1 cellular context compared by ENCODE assay signal in the genomic region with DNA sequence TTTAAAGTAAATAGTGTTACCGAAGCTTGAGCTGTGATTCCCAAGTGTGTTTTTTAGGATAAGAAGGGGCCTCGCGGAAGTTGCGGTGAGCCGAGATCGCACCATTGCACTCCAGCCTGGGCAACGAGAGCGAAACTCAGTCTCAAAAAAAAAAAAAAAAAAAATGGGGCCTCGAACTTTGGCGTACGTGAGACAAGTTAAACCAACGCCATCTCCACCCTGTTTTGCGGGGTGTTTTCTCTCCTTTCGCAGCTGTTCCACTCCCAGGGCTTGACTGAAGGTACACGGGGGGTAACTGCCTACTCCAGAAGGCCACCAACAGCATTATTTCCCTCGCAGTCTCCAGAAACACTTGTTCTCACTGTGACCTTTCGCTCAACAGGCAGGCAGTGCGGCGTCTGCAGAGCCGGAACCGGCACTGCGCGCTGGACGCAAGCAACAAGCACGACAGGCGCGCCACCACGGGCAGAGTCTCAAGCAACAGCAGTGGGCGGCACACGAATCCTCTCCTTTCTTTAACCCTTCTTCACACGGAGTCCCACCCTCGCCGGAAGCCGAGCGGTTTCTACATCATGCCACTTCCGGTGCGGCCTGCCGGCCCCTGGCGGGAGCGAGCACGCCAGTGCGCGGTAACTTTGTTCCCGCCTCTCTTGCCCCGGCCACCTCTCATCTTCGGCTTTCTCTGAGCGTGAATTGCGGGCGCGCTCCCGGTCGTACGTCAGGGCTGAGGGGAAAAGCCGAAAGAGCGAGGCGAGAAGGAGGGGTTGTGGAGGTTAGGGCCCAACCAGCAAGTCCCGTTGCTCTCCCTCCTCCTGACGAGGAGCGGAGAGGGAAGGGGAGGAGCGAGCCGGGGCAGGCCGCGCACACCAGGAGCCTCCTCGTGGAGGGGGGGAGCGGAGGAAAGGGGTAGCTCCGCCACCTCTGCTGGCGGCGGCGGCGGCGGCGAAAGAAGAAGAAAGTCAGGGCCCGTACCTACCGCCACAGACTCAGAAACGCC.
TF ChIP-seq lines count a peak whose summit lies in the region.

No MANE protein-coding gene starts in this region.

TF ChIP-seq in K562, 482 proteins besides CTCF, POLR2A, EP300 and RAD21 (continued from another document and continues in another):
- peak; percentile 27 for TF ChIP-seq PRPF4 (IDR thresholded peaks at IDR 0.05; ENCODE audit: insufficient read depth, low read depth, low read length, poor library complexity, severe bottlenecking)
- 0 out of 2 replicates have a peak, but pooled peaks have one; percentile 41 for TF ChIP-seq KLF13 (tag; IDR thresholded peaks at IDR 0.05; ENCODE audit: borderline replicate concordance, low read depth)
- no peak for TF ChIP-seq BACH1 (tag; IDR thresholded peaks at IDR 0.05)
- TF ChIP-seq RBM34 (IDR thresholded peaks at IDR 0.05; ENCODE audit: borderline replicate concordance, insufficient read depth, low read length): no peak
- TF ChIP-seq SMAD4 (CRISPR knock-in tag; conservative IDR thresholded peaks at IDR 0.05): peak; percentile 56; the same call in 1 of the 2 replicates
- TF ChIP-seq SMARCA4 (IDR thresholded peaks at IDR 0.05): peak; percentile 41; the same call in 1 of the 2 replicates
- TF ChIP-seq, protein P1, sequence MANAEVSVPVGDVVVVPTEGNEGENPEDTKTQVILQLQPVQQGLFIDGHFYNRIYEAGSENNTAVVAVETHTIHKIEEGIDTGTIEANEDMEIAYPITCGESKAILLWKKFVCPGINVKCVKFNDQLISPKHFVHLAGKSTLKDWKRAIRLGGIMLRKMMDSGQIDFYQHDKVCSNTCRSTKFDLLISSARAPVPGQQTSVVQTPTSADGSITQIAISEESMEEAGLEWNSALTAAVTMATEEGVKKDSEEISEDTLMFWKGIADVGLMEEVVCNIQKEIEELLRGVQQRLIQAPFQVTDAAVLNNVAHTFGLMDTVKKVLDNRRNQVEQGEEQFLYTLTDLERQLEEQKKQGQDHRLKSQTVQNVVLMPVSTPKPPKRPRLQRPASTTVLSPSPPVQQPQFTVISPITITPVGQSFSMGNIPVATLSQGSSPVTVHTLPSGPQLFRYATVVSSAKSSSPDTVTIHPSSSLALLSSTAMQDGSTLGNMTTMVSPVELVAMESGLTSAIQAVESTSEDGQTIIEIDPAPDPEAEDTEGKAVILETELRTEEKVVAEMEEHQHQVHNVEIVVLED (CRISPR knock-in tag; IDR thresholded peaks at IDR 0.05): peak; percentile 99
- TF ChIP-seq EP400 (IDR thresholded peaks at IDR 0.05): peak; percentile 81
- peak; percentile 96 for TF ChIP-seq SUPT5H (IDR thresholded peaks at IDR 0.05)
- TF ChIP-seq, protein P2, sequence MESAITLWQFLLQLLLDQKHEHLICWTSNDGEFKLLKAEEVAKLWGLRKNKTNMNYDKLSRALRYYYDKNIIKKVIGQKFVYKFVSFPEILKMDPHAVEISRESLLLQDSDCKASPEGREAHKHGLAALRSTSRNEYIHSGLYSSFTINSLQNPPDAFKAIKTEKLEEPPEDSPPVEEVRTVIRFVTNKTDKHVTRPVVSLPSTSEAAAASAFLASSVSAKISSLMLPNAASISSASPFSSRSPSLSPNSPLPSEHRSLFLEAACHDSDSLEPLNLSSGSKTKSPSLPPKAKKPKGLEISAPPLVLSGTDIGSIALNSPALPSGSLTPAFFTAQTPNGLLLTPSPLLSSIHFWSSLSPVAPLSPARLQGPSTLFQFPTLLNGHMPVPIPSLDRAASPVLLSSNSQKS (CRISPR knock-in tag; IDR thresholded peaks at IDR 0.05): no peak
- TF ChIP-seq ZNF408 (CRISPR knock-in tag; IDR thresholded peaks at IDR 0.05; ENCODE audit: low read depth): no peak
- TF ChIP-seq, protein P3, sequence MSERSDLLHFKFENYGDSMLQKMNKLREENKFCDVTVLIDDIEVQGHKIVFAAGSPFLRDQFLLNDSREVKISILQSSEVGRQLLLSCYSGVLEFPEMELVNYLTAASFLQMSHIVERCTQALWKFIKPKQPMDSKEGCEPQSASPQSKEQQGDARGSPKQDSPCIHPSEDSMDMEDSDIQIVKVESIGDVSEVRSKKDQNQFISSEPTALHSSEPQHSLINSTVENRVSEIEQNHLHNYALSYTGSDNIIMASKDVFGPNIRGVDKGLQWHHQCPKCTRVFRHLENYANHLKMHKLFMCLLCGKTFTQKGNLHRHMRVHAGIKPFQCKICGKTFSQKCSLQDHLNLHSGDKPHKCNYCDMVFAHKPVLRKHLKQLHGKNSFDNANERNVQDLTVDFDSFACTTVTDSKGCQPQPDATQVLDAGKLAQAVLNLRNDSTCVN (CRISPR knock-in tag; IDR thresholded peaks at IDR 0.05): no peak
- no peak; the same call in 1 of the 2 replicates for TF ChIP-seq CBX1 (IDR thresholded peaks at IDR 0.05; ENCODE audit: low read depth)
- 0 out of 2 replicates have a peak, but pooled peaks have one; percentile 47 for TF ChIP-seq SMARCC2 (IDR thresholded peaks at IDR 0.05; ENCODE audit: low read depth)
- TF ChIP-seq SNRNP70 (optimal IDR thresholded peaks at IDR 0.05; ENCODE audit: low read depth, low read length): no peak
- TF ChIP-seq, protein P4, sequence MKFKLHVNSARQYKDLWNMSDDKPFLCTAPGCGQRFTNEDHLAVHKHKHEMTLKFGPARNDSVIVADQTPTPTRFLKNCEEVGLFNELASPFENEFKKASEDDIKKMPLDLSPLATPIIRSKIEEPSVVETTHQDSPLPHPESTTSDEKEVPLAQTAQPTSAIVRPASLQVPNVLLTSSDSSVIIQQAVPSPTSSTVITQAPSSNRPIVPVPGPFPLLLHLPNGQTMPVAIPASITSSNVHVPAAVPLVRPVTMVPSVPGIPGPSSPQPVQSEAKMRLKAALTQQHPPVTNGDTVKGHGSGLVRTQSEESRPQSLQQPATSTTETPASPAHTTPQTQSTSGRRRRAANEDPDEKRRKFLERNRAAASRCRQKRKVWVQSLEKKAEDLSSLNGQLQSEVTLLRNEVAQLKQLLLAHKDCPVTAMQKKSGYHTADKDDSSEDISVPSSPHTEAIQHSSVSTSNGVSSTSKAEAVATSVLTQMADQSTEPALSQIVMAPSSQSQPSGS (CRISPR knock-in tag; IDR thresholded peaks at IDR 0.05): no peak
- TF ChIP-seq, protein P5, sequence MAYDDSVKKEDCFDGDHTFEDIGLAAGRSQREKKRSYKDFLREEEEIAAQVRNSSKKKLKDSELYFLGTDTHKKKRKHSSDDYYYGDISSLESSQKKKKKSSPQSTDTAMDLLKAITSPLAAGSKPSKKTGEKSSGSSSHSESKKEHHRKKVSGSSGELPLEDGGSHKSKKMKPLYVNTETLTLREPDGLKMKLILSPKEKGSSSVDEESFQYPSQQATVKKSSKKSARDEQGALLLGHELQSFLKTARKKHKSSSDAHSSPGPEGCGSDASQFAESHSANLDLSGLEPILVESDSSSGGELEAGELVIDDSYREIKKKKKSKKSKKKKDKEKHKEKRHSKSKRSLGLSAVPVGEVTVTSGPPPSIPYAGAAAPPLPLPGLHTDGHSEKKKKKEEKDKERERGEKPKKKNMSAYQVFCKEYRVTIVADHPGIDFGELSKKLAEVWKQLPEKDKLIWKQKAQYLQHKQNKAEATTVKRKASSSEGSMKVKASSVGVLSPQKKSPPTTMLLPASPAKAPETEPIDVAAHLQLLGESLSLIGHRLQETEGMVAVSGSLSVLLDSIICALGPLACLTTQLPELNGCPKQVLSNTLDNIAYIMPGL (CRISPR knock-in tag; IDR thresholded peaks at IDR 0.05): 0 out of 2 replicates have a peak, but pooled peaks have one; percentile 27
- peak; percentile 67 for TF ChIP-seq CTBP1 (IDR thresholded peaks at IDR 0.05; ENCODE audit: borderline replicate concordance)
- peak; percentile 66 for TF ChIP-seq L3MBTL2 (IDR thresholded peaks at IDR 0.05)
- TF ChIP-seq ZNF431 (CRISPR knock-in tag; IDR thresholded peaks at IDR 0.05): 0 out of 2 replicates have a peak, but pooled peaks have one; percentile 39
- TF ChIP-seq ZNF121 (CRISPR knock-in tag; conservative IDR thresholded peaks at IDR 0.05): no peak
- TF ChIP-seq MTA3 (IDR thresholded peaks at IDR 0.05; ENCODE audit: borderline replicate concordance): peak; percentile 92
- TF ChIP-seq, protein P6, sequence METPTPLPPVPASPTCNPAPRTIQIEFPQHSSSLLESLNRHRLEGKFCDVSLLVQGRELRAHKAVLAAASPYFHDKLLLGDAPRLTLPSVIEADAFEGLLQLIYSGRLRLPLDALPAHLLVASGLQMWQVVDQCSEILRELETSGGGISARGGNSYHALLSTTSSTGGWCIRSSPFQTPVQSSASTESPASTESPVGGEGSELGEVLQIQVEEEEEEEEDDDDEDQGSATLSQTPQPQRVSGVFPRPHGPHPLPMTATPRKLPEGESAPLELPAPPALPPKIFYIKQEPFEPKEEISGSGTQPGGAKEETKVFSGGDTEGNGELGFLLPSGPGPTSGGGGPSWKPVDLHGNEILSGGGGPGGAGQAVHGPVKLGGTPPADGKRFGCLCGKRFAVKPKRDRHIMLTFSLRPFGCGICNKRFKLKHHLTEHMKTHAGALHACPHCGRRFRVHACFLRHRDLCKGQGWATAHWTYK (CRISPR knock-in tag; IDR thresholded peaks at IDR 0.05): peak; percentile 52; the same call in 1 of the 2 replicates
- TF ChIP-seq ZNF586 (CRISPR knock-in tag; conservative IDR thresholded peaks at IDR 0.05): no peak
- TF ChIP-seq ZNF830 (CRISPR knock-in tag; IDR thresholded peaks at IDR 0.05): no peak
- TF ChIP-seq NBN (IDR thresholded peaks at IDR 0.05; ENCODE audit: low read depth): 0 out of 2 replicates have a peak, but pooled peaks have one; percentile 3
- TF ChIP-seq LEF1 (IDR thresholded peaks at IDR 0.05): no peak
- TF ChIP-seq MEIS2 (IDR thresholded peaks at IDR 0.05; ENCODE audit: partially characterized antibody): no peak
- TF ChIP-seq HCFC1 (IDR thresholded peaks at IDR 0.05; ENCODE audit: low read depth, low read length): peak; percentile 53; the same call in 1 of the 2 replicates
- 0 out of 2 replicates have a peak, but pooled peaks have one; percentile 59 for TF ChIP-seq HLTF (IDR thresholded peaks at IDR 0.05)
- no peak; the same call in 1 of the 2 replicates for TF ChIP-seq TEAD4 (IDR thresholded peaks at IDR 0.05; ENCODE audit: low read length)
- no peak for TF ChIP-seq TEAD4 (CRISPR knock-in tag; IDR thresholded peaks at IDR 0.05; ENCODE audit: borderline replicate concordance)
- TF ChIP-seq, protein P7, sequence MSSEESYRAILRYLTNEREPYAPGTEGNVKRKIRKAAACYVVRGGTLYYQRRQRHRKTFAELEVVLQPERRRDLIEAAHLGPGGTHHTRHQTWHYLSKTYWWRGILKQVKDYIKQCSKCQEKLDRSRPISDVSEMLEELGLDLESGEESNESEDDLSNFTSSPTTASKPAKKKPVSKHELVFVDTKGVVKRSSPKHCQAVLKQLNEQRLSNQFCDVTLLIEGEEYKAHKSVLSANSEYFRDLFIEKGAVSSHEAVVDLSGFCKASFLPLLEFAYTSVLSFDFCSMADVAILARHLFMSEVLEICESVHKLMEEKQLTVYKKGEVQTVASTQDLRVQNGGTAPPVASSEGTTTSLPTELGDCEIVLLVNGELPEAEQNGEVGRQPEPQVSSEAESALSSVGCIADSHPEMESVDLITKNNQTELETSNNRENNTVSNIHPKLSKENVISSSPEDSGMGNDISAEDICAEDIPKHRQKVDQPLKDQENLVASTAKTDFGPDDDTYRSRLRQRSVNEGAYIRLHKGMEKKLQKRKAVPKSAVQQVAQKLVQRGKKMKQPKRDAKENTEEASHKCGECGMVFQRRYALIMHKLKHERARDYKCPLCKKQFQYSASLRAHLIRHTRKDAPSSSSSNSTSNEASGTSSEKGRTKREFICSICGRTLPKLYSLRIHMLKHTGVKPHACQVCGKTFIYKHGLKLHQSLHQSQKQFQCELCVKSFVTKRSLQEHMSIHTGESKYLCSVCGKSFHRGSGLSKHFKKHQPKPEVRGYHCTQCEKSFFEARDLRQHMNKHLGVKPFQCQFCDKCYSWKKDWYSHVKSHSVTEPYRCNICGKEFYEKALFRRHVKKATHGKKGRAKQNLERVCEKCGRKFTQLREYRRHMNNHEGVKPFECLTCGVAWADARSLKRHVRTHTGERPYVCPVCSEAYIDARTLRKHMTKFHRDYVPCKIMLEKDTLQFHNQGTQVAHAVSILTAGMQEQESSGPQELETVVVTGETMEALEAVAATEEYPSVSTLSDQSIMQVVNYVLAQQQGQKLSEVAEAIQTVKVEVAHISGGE (CRISPR knock-in tag; IDR thresholded peaks at IDR 0.05): peak in 1 of 3 experiments; percentile 86; a peak in 2 of 6 replicates
- no peak for TF ChIP-seq KHSRP (IDR thresholded peaks at IDR 0.05)
- TF ChIP-seq NEUROD1 (IDR thresholded peaks at IDR 0.05; ENCODE audit: borderline replicate concordance, low read depth, low read length, partially characterized antibody): no peak
- 0 out of 2 replicates have a peak, but pooled peaks have one; percentile 46 for TF ChIP-seq ZNF24 (IDR thresholded peaks at IDR 0.05)
- peak; percentile 74; the same call in 1 of the 2 replicates for TF ChIP-seq ERF (CRISPR knock-in tag; IDR thresholded peaks at IDR 0.05)
- 0 out of 2 replicates have a peak, but pooled peaks have one; percentile 23 for TF ChIP-seq TCF3 (CRISPR knock-in tag; IDR thresholded peaks at IDR 0.05)
- TF ChIP-seq BRF1 (IDR thresholded peaks at IDR 0.05; ENCODE audit: borderline replicate concordance, extremely low read depth, insufficient read length): no peak
- TF ChIP-seq GTF2E2 (tag; IDR thresholded peaks at IDR 0.05): peak; percentile 72
- TF ChIP-seq KDM4B (IDR thresholded peaks at IDR 0.05; ENCODE audit: borderline replicate concordance in 2 of 2, low read depth in 1 of 2): no peak
- TF ChIP-seq, protein P8, sequence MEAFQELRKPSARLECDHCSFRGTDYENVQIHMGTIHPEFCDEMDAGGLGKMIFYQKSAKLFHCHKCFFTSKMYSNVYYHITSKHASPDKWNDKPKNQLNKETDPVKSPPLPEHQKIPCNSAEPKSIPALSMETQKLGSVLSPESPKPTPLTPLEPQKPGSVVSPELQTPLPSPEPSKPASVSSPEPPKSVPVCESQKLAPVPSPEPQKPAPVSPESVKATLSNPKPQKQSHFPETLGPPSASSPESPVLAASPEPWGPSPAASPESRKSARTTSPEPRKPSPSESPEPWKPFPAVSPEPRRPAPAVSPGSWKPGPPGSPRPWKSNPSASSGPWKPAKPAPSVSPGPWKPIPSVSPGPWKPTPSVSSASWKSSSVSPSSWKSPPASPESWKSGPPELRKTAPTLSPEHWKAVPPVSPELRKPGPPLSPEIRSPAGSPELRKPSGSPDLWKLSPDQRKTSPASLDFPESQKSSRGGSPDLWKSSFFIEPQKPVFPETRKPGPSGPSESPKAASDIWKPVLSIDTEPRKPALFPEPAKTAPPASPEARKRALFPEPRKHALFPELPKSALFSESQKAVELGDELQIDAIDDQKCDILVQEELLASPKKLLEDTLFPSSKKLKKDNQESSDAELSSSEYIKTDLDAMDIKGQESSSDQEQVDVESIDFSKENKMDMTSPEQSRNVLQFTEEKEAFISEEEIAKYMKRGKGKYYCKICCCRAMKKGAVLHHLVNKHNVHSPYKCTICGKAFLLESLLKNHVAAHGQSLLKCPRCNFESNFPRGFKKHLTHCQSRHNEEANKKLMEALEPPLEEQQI (IDR thresholded peaks at IDR 0.05): no peak
- TF ChIP-seq NONO (IDR thresholded peaks at IDR 0.05; ENCODE audit: low read depth in 2 of 2, low read length in 1 of 2): peak in 1 of 2 experiments; percentile 61; a peak in 1 of 4 replicates
- TF ChIP-seq TCF7L2 (IDR thresholded peaks at IDR 0.05; ENCODE audit: low read depth, low read length): no peak
- TF ChIP-seq JUND (IDR thresholded peaks at IDR 0.05; ENCODE audit: borderline replicate concordance, low read depth, low read length): no peak
- no peak; the same call in 2 of the 3 replicates for TF ChIP-seq JUND (tag; IDR thresholded peaks at IDR 0.05; ENCODE audit: borderline replicate concordance, low read depth, low read length)
- 0 out of 2 replicates have a peak, but pooled peaks have one; percentile 23 for TF ChIP-seq EHMT2 (IDR thresholded peaks at IDR 0.05)
- TF ChIP-seq RBM17 (IDR thresholded peaks at IDR 0.05; ENCODE audit: borderline replicate concordance, low read depth, low read length): no peak
- TF ChIP-seq ZNF212 (CRISPR knock-in tag; IDR thresholded peaks at IDR 0.05): peak; percentile 88; the same call in 1 of the 2 replicates
